ENCODE assay signal across 18 cellular contexts in genomic region chr13:82747948-82748347, GRCh38.
DNase-seq lines count a peak whose midpoint lies in the region; ATAC-seq and TF ChIP-seq lines count a peak whose summit lies in the region.
"Had no signal": no experiment of that assay in that cellular context is flagged by ENCODE, and none has a peak within 500 bp of the region (broad histone marks: within the 10 kb centered on the region; RNA-seq: fewer than 3 reads in every experiment).

No MANE protein-coding gene starts in this region.

- ATAC-seq in HG03025 (IDR thresholded peaks at IDR 0.05; ENCODE audit: low FRiP score, unreplicated experiment) = no peak
- ATAC-seq: K562, left lung, Right ventricle myocardium inferior, T-cell had no signal

- H3K4me3 ChIP-seq in astrocyte of the cerebellum (ENCODE audit: low read depth, low read length) = no peak overlapping the region
- H3K4me3 ChIP-seq: K562, left lung, tibial artery had no signal

- intact Hi-C loops in posterior cingulate gyrus (cut with DNase I) = no loop called here

- in situ Hi-C loops in astrocyte of the cerebellum (cut with HindIII; ENCODE audit: low sequenced_read_pairs) = no loop called here

- TF ChIP-seq CTCF in astrocyte of the cerebellum (IDR thresholded peaks at IDR 0.05; ENCODE audit: low read depth, low read length, missing control alignments) = no peak

- DNase-seq in H4 (ENCODE audit: low spot score) (peak; percentile 8), astrocyte of the cerebellum (ENCODE audit: low read depth) (peak; percentile 4), fibroblast of the conjunctiva (ENCODE audit: low read depth) (peak; percentile 50), SKM-1 (lab: John Stamatoyannopoulos, UW; ENCODE audit: unreplicated experiment) (no peak), NCI-H1694 treated with DMSO at 0.1 percent for 48 hours (lab: John Stamatoyannopoulos, UW) (no peak), posterior cingulate gyrus (no peak)
- DNase-seq: activated CD4-positive, alpha-beta T cell treated with anti-CD3 and anti-CD28 coated beads for 4 hours; Caco-2; glutamatergic neuron; left lung; NCI-H146; NCI-H748 treated with DMSO at 0.1 percent for 48 hours; stimulated activated CD4-positive, alpha-beta T cell treated with anti-CD3 and anti-CD28 coated beads, Interleukin-4, amount 100 ng/mL, for 24 hours; T-cell; tibial artery had no signal

Comparison
In these comparisons a context has a peak if more than half of its experiments do, and no peak if none do; other contexts are left out.
1. DNase-seq: peak in H4 (single experiment), astrocyte of the cerebellum (single experiment) and fibroblast of the conjunctiva (single experiment); none in SKM-1 (single experiment), NCI-H1694 treated with DMSO at 0.1 percent for 48 hours (single experiment) and posterior cingulate gyrus (0 of 10).